ENCODE assay signal across 8 cellular contexts in the genomic region with DNA sequence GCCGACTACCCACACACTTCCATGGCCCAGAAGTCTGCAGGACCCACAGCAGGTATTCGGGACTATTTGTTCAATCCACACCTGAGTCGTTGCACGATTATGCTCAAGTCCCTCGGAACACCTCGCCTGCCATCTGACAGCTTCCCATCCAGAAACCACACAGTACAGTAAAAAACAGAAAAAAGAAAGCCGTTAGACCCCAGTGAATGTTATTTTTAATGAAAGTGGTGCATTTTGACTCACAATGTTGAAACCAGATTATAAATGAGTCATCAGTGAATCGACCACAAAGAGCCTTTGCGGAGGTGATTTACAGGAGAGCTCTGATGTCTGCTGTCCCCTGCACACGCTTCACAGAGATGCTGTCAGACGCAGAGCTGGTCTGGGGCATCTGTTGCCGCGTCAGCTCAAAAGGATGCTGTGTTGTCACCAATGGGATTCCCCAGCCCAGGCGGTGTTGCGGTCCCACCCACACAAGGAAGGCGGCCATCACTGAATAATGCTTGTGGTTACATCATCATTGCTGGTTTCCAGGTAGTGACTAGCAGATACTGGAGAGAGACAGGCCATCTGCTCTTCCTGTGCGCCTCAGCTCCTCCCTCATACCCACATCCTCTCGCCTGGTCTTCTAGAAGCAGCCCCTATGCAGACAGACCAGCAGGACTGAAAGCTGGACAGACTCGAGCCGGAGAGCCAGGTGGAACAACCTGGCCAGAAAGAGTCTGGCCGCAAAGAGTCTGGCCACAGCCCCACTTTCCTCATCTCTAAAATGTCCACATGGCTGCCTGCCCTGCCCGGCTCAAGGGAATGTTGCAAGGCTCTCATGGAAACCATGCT.
A peak's percentile ranks its signal among the peaks of the same experiment; 100 is the strongest.
DNase-seq lines count a peak whose midpoint lies in the region; ATAC-seq, FAIRE-seq and TF ChIP-seq lines count a peak whose summit lies in the region.

No MANE protein-coding gene starts in this region.

- peaks cover 13% of the 10 kb centered on the region for H3K4me1 Mint-ChIP-seq in type B pancreatic cell (ENCODE audit: unreplicated experiment)

- H3K27ac ChIP-seq in pancreas: peak overlapping the region in 2 of 4 donors; percentile 39 to 59

- peak; percentile 97 for DNase-seq in NOMO-1 treated with dmso at 0.1 percent for 144 hours (lab: John Stamatoyannopoulos, UW; ENCODE audit: unreplicated experiment)
- DNase-seq in activated CD8-positive, alpha-beta memory T cell treated with anti-CD3 and anti-CD28 coated beads, Interleukin-2, amount 50 U/mL, for 4 hours: peak; percentile 91
- peak; percentile 94 for DNase-seq in epithelial cell of proximal tubule (ENCODE audit: low read depth)
- DNase-seq in pancreas: peak in 2 of 6 donors; percentile 28 to 70
- DNase-seq in type B pancreatic cell (ENCODE audit: extremely low spot score, unreplicated experiment): no peak
- no peak for DNase-seq in NCI-H1930 (lab: John Stamatoyannopoulos, UW)

- H3K9me3 Mint-ChIP-seq in type B pancreatic cell: peaks cover 9% of the 10 kb centered on the region

- H3K4me3 Mint-ChIP-seq in type B pancreatic cell: no peak overlapping the region

- WGBS in pancreas, 2 donors: 83 to 87% methylated on average over 22 of the region's 22 CpGs

- ATAC-seq in GM18499 (IDR thresholded peaks at IDR 0.05; ENCODE audit: insufficient read depth, unreplicated experiment) (peak; percentile 62), HG02763 (IDR thresholded peaks at IDR 0.05; ENCODE audit: unreplicated experiment) (peak; percentile 77), pancreas (peak in 3 of 4 donors; percentile 77 to 87 (median 78))

- H3K4me1 ChIP-seq in pancreas: no peaks in the 10 kb centered on the region

- H3K27me3 ChIP-seq in pancreas: no peaks in the 10 kb centered on the region

- H3K36me3 Mint-ChIP-seq in type B pancreatic cell: no peaks in the 10 kb centered on the region

- H3K36me3 ChIP-seq in pancreas: no peaks in the 10 kb centered on the region

- TF ChIP-seq CTCF in epithelial cell of proximal tubule (conservative IDR thresholded peaks at IDR 0.05; ENCODE audit: low read depth, low read length): no peak
- no peak for TF ChIP-seq CTCF in pancreas (IDR thresholded peaks at IDR 0.05)
- TF ChIP-seq CTCF in type B pancreatic cell (conservative IDR thresholded peaks at IDR 0.05): no peak

- H3K4me3 ChIP-seq in epithelial cell of proximal tubule (ENCODE audit: low read depth, low read length): no peak overlapping the region
- no peak overlapping the region for H3K4me3 ChIP-seq in pancreas

- H3K9me3 ChIP-seq in pancreas: no peaks in the 10 kb centered on the region

- intact Hi-C loops in pancreas (cut with DNase I): no loop called here

- FAIRE-seq in pancreas (lab: Jason Lieb, UNC): no peak

- H3K27ac Mint-ChIP-seq in type B pancreatic cell: peak overlapping the region; percentile 39

- H3K27me3 Mint-ChIP-seq in type B pancreatic cell: no peaks in the 10 kb centered on the region

Comparison
In these comparisons a context has a peak if more than half of its experiments do, and no peak if none do; other contexts are left out.
1. DNase-seq: peak in NOMO-1 treated with dmso at 0.1 percent for 144 hours (single experiment), activated CD8-positive, alpha-beta memory T cell treated with anti-CD3 and anti-CD28 coated beads, Interleukin-2, amount 50 U/mL, for 4 hours (single experiment) and epithelial cell of proximal tubule (single experiment); none in type B pancreatic cell (single experiment) and NCI-H1930 (0 of 2).
2. Peak in every context shown above with its lines, with median percentiles within 50 percentile points of each other: ATAC-seq.